In the genomic region with DNA sequence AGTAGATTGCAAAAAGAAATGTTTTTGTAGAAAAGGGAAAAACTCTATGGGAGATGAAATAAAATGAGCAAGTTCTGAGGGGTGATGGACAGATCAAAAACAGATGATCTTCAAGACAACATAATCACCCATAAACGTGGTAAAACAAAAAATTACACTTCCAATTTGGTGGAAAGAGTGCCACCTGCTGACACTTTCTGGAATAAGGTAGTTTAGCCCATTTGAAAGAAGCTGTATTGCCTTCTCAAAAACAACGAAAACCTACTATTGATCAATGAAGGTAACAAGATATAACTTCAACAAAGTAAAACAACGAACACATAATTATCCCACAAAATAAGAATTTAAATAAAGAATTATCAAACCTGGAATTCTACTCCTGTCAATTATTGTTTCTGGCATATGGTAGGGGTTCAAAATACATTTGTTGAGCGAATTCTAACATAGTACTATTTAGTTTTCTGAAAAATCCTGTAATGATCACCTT, we compare ENCODE assay signal across 1 cellular context.
TF ChIP-seq lines count a peak whose summit lies in the region.

No MANE protein-coding gene starts in this region.

TF ChIP-seq in GM12878, 131 proteins besides CTCF, POLR2A, EP300 and RAD21 (continued from another document):
- TF ChIP-seq PAX5 (IDR thresholded peaks at IDR 0.05; ENCODE audit: borderline replicate concordance, low read depth, low read length) (no peak), DPF2 (IDR thresholded peaks at IDR 0.05) (no peak), MEF2A (IDR thresholded peaks at IDR 0.05; ENCODE audit: insufficient read depth, low read depth, low read length) (0 out of 2 replicates have a peak, but pooled peaks have one; percentile 12), HDGF (IDR thresholded peaks at IDR 0.05) (no peak), KDM1A (IDR thresholded peaks at IDR 0.05; ENCODE audit: borderline replicate concordance) (no peak), TAF1 (IDR thresholded peaks at IDR 0.05; ENCODE audit: borderline replicate concordance, low read depth, low read length) (no peak), GABPA (IDR thresholded peaks at IDR 0.05; ENCODE audit: low read depth) (no peak), IRF3 (IDR thresholded peaks at IDR 0.05) (no peak), RCOR1 (conservative IDR thresholded peaks at IDR 0.05; ENCODE audit: low read depth, low read length) (0 out of 2 replicates have a peak, but pooled peaks have one; percentile 28), NR2C2 (IDR thresholded peaks at IDR 0.05; ENCODE audit: borderline replicate concordance, control insufficient read depth, insufficient read length, low read depth) (no peak), NFIC (IDR thresholded peaks at IDR 0.05; ENCODE audit: low read depth, low read length) (no peak), BACH1 (IDR thresholded peaks at IDR 0.05; ENCODE audit: borderline replicate concordance) (no peak), JUND (IDR thresholded peaks at IDR 0.05; ENCODE audit: low read depth, low read length) (no peak), PKNOX1 (IDR thresholded peaks at IDR 0.05) (peak; percentile 86), IKZF1 (conservative IDR thresholded peaks at IDR 0.05) (no peak), PAX8 (IDR thresholded peaks at IDR 0.05) (no peak), EGR1 (IDR thresholded peaks at IDR 0.05; ENCODE audit: borderline replicate concordance in 1 of 2, low read depth in 2 of 2, low read length in 2 of 2) (no peak), CBX5 (IDR thresholded peaks at IDR 0.05; ENCODE audit: low read depth) (no peak), ZNF274 (IDR thresholded peaks at IDR 0.05; ENCODE audit: insufficient read depth, insufficient read length) (no peak), SREBF2 (IDR thresholded peaks at IDR 0.05; ENCODE audit: low read length) (no peak), CUX1 (IDR thresholded peaks at IDR 0.05; ENCODE audit: insufficient replicate concordance, low read depth, low read length) (peak; percentile 42), RAD51 (IDR thresholded peaks at IDR 0.05) (no peak)
- TF ChIP-seq, protein P1, sequence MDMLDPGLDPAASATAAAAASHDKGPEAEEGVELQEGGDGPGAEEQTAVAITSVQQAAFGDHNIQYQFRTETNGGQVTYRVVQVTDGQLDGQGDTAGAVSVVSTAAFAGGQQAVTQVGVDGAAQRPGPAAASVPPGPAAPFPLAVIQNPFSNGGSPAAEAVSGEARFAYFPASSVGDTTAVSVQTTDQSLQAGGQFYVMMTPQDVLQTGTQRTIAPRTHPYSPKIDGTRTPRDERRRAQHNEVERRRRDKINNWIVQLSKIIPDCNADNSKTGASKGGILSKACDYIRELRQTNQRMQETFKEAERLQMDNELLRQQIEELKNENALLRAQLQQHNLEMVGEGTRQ (IDR thresholded peaks at IDR 0.05; ENCODE audit: borderline replicate concordance, low read depth, low read length): no peak
- TF ChIP-seq, protein P2, sequence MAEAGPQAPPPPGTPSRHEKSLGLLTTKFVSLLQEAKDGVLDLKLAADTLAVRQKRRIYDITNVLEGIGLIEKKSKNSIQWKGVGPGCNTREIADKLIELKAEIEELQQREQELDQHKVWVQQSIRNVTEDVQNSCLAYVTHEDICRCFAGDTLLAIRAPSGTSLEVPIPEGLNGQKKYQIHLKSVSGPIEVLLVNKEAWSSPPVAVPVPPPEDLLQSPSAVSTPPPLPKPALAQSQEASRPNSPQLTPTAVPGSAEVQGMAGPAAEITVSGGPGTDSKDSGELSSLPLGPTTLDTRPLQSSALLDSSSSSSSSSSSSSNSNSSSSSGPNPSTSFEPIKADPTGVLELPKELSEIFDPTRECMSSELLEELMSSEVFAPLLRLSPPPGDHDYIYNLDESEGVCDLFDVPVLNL (IDR thresholded peaks at IDR 0.05; ENCODE audit: low read depth, low read length): no peak
- TF ChIP-seq, protein P3, sequence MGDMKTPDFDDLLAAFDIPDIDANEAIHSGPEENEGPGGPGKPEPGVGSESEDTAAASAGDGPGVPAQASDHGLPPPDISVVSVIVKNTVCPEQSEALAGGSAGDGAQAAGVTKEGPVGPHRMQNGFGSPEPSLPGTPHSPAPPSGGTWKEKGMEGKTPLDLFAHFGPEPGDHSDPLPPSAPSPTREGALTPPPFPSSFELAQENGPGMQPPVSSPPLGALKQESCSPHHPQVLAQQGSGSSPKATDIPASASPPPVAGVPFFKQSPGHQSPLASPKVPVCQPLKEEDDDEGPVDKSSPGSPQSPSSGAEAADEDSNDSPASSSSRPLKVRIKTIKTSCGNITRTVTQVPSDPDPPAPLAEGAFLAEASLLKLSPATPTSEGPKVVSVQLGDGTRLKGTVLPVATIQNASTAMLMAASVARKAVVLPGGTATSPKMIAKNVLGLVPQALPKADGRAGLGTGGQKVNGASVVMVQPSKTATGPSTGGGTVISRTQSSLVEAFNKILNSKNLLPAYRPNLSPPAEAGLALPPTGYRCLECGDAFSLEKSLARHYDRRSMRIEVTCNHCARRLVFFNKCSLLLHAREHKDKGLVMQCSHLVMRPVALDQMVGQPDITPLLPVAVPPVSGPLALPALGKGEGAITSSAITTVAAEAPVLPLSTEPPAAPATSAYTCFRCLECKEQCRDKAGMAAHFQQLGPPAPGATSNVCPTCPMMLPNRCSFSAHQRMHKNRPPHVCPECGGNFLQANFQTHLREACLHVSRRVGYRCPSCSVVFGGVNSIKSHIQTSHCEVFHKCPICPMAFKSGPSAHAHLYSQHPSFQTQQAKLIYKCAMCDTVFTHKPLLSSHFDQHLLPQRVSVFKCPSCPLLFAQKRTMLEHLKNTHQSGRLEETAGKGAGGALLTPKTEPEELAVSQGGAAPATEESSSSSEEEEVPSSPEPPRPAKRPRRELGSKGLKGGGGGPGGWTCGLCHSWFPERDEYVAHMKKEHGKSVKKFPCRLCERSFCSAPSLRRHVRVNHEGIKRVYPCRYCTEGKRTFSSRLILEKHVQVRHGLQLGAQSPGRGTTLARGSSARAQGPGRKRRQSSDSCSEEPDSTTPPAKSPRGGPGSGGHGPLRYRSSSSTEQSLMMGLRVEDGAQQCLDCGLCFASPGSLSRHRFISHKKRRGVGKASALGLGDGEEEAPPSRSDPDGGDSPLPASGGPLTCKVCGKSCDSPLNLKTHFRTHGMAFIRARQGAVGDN (IDR thresholded peaks at IDR 0.05): peak; percentile 17; the same call in 1 of the 2 replicates
- TF ChIP-seq, protein P4, sequence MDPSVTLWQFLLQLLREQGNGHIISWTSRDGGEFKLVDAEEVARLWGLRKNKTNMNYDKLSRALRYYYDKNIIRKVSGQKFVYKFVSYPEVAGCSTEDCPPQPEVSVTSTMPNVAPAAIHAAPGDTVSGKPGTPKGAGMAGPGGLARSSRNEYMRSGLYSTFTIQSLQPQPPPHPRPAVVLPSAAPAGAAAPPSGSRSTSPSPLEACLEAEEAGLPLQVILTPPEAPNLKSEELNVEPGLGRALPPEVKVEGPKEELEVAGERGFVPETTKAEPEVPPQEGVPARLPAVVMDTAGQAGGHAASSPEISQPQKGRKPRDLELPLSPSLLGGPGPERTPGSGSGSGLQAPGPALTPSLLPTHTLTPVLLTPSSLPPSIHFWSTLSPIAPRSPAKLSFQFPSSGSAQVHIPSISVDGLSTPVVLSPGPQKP (IDR thresholded peaks at IDR 0.05; ENCODE audit: low read depth, low read length): no peak
TF ChIP-seq in GM12878: peak in this region for 11.
